2 cellular contexts compared by ENCODE assay signal in genomic region chr6:31041372-31041974, GRCh38.
A peak's percentile ranks its signal among the peaks of the same experiment; 100 is the strongest.
TF ChIP-seq lines count a peak whose summit lies in the region.

No MANE protein-coding gene starts in this region.

TF ChIP-seq in H1, 55 proteins besides CTCF, POLR2A, EP300 and RAD21:
- TF ChIP-seq BRCA1 (IDR thresholded peaks at IDR 0.05; ENCODE audit: low read depth, low read length), result no peak
- no peak for TF ChIP-seq RXRA (IDR thresholded peaks at IDR 0.05; ENCODE audit: insufficient read depth, low read depth, low read length)
- TF ChIP-seq SAP30 (IDR thresholded peaks at IDR 0.05; ENCODE audit: insufficient read depth, insufficient replicate concordance, low read length), result no peak
- no peak for TF ChIP-seq GABPA (IDR thresholded peaks at IDR 0.05; ENCODE audit: borderline replicate concordance, insufficient read depth, low read length)
- TF ChIP-seq HDAC6 (IDR thresholded peaks at IDR 0.05; ENCODE audit: low read depth, low read length), result no peak
TF ChIP-seq in H1: peak in this region for 0.

TF ChIP-seq in HepG2, 621 proteins besides CTCF, POLR2A, EP300 and RAD21:
- TF ChIP-seq TGIF2 (CRISPR knock-in tag; IDR thresholded peaks at IDR 0.05), result 0 out of 2 replicates have a peak, but pooled peaks have one; percentile 22
- TF ChIP-seq GATAD2A (CRISPR knock-in tag; IDR thresholded peaks at IDR 0.05), result 0 out of 2 replicates have a peak, but pooled peaks have one; percentile 35
- 0 out of 2 replicates have a peak, but pooled peaks have one; percentile 25 for TF ChIP-seq KDM2A (CRISPR knock-in tag; IDR thresholded peaks at IDR 0.05; ENCODE audit: borderline replicate concordance, low read depth)
- 0 out of 2 replicates have a peak, but pooled peaks have one; percentile 18 for TF ChIP-seq ELF3 (CRISPR knock-in tag; IDR thresholded peaks at IDR 0.05)
- TF ChIP-seq, protein P1, sequence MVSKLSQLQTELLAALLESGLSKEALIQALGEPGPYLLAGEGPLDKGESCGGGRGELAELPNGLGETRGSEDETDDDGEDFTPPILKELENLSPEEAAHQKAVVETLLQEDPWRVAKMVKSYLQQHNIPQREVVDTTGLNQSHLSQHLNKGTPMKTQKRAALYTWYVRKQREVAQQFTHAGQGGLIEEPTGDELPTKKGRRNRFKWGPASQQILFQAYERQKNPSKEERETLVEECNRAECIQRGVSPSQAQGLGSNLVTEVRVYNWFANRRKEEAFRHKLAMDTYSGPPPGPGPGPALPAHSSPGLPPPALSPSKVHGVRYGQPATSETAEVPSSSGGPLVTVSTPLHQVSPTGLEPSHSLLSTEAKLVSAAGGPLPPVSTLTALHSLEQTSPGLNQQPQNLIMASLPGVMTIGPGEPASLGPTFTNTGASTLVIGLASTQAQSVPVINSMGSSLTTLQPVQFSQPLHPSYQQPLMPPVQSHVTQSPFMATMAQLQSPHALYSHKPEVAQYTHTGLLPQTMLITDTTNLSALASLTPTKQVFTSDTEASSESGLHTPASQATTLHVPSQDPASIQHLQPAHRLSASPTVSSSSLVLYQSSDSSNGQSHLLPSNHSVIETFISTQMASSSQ (IDR thresholded peaks at IDR 0.05; ENCODE audit: low read depth), result peak; percentile 75
- TF ChIP-seq, protein P1 (CRISPR knock-in tag; IDR thresholded peaks at IDR 0.05; ENCODE audit: borderline replicate concordance), result peak; percentile 69
- TF ChIP-seq ZNF550 (CRISPR knock-in tag; IDR thresholded peaks at IDR 0.05; ENCODE audit: borderline replicate concordance), result no peak
- TF ChIP-seq, protein P2, sequence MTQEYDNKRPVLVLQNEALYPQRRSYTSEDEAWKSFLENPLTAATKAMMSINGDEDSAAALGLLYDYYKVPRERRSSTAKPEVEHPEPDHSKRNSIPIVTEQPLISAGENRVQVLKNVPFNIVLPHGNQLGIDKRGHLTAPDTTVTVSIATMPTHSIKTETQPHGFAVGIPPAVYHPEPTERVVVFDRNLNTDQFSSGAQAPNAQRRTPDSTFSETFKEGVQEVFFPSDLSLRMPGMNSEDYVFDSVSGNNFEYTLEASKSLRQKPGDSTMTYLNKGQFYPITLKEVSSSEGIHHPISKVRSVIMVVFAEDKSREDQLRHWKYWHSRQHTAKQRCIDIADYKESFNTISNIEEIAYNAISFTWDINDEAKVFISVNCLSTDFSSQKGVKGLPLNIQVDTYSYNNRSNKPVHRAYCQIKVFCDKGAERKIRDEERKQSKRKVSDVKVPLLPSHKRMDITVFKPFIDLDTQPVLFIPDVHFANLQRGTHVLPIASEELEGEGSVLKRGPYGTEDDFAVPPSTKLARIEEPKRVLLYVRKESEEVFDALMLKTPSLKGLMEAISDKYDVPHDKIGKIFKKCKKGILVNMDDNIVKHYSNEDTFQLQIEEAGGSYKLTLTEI (CRISPR knock-in tag; conservative IDR thresholded peaks at IDR 0.05), result no peak
- TF ChIP-seq FOSL2 (CRISPR knock-in tag; IDR thresholded peaks at IDR 0.05), result peak; percentile 50; the same call in 1 of the 2 replicates
- TF ChIP-seq ONECUT2 (CRISPR knock-in tag; IDR thresholded peaks at IDR 0.05), result no peak
- TF ChIP-seq, protein P3, sequence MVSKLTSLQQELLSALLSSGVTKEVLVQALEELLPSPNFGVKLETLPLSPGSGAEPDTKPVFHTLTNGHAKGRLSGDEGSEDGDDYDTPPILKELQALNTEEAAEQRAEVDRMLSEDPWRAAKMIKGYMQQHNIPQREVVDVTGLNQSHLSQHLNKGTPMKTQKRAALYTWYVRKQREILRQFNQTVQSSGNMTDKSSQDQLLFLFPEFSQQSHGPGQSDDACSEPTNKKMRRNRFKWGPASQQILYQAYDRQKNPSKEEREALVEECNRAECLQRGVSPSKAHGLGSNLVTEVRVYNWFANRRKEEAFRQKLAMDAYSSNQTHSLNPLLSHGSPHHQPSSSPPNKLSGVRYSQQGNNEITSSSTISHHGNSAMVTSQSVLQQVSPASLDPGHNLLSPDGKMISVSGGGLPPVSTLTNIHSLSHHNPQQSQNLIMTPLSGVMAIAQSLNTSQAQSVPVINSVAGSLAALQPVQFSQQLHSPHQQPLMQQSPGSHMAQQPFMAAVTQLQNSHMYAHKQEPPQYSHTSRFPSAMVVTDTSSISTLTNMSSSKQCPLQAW (CRISPR knock-in tag; IDR thresholded peaks at IDR 0.05), result 0 out of 2 replicates have a peak, but pooled peaks have one; percentile 46
